ENCODE assay signal across 1 cellular context in the genomic region with DNA sequence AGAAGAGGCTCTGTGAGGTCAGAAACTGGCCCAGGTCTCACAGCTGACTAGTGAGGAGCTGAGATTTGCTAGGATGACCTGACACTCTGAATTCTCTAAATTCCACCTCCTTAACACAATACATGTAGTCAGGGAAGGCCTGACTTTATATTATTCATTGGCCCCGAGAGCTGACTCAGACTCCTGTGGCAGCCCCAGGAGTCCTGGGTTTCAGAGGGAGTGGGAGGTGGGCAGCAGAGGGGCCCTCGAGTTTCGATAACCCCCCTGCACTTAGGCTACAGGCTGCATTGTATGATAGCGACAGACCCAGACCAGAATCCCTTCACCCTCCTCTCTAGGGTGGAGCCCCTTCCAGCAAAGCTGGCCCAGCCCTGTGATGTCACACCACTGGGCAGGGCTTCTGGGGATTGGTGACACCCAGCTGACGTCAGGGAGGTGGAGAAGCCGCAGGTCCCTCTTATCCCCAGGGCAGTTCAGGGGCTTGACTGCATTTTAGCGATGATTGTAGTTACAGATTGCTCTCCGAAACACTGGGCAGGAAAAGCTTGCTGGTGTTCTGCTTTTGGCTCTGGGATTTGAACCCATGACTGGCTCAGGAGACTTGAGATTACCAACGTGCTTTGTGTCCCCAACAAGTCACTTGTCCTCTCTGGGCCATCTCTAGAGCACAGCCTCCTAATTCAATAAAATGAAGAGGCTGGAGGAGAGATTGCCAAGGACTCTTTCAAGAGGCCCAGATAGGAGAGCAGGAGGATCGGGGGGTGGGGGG.
TF ChIP-seq lines count a peak whose summit lies in the region.

No MANE protein-coding gene starts in this region.

TF ChIP-seq in K562, 482 proteins besides CTCF, POLR2A, EP300 and RAD21 (continued from another document and continues in another):
- TF ChIP-seq, protein P1, sequence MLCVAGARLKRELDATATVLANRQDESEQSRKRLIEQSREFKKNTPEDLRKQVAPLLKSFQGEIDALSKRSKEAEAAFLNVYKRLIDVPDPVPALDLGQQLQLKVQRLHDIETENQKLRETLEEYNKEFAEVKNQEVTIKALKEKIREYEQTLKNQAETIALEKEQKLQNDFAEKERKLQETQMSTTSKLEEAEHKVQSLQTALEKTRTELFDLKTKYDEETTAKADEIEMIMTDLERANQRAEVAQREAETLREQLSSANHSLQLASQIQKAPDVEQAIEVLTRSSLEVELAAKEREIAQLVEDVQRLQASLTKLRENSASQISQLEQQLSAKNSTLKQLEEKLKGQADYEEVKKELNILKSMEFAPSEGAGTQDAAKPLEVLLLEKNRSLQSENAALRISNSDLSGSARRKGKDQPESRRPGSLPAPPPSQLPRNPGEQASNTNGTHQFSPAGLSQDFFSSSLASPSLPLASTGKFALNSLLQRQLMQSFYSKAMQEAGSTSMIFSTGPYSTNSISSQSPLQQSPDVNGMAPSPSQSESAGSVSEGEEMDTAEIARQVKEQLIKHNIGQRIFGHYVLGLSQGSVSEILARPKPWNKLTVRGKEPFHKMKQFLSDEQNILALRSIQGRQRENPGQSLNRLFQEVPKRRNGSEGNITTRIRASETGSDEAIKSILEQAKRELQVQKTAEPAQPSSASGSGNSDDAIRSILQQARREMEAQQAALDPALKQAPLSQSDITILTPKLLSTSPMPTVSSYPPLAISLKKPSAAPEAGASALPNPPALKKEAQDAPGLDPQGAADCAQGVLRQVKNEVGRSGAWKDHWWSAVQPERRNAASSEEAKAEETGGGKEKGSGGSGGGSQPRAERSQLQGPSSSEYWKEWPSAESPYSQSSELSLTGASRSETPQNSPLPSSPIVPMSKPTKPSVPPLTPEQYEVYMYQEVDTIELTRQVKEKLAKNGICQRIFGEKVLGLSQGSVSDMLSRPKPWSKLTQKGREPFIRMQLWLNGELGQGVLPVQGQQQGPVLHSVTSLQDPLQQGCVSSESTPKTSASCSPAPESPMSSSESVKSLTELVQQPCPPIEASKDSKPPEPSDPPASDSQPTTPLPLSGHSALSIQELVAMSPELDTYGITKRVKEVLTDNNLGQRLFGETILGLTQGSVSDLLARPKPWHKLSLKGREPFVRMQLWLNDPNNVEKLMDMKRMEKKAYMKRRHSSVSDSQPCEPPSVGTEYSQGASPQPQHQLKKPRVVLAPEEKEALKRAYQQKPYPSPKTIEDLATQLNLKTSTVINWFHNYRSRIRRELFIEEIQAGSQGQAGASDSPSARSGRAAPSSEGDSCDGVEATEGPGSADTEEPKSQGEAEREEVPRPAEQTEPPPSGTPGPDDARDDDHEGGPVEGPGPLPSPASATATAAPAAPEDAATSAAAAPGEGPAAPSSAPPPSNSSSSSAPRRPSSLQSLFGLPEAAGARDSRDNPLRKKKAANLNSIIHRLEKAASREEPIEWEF (CRISPR knock-in tag; IDR thresholded peaks at IDR 0.05): no peak
- TF ChIP-seq CEBPG (CRISPR knock-in tag; IDR thresholded peaks at IDR 0.05) (no peak), CEBPG (tag; conservative IDR thresholded peaks at IDR 0.05 in 1 of 2, IDR thresholded peaks at IDR 0.05 in 1 of 2) (no peak), SIN3A (IDR thresholded peaks at IDR 0.05; ENCODE audit: borderline replicate concordance in 2 of 2, control insufficient read depth in 1 of 2, low read depth in 2 of 2, low read length in 2 of 2) (no peak), KLF1 (tag; IDR thresholded peaks at IDR 0.05) (peak; percentile 67; the same call in 1 of the 2 replicates), HSF4 (CRISPR knock-in tag; IDR thresholded peaks at IDR 0.05; ENCODE audit: borderline replicate concordance) (no peak), ZNF347 (CRISPR knock-in tag; IDR thresholded peaks at IDR 0.05; ENCODE audit: low read depth) (no peak), SIX5 (IDR thresholded peaks at IDR 0.05; ENCODE audit: borderline replicate concordance in 1 of 2, insufficient read depth in 1 of 2, low read depth in 1 of 2, low read length in 2 of 2) (0 out of 4 replicates have a peak, but pooled peaks of 1 of the 2 experiments have one; percentile 5), TBP (optimal IDR thresholded peaks at IDR 0.05; ENCODE audit: low read depth, low read length) (no peak), RBM17 (IDR thresholded peaks at IDR 0.05; ENCODE audit: borderline replicate concordance, low read depth, low read length) (no peak), ELF4 (CRISPR knock-in tag; IDR thresholded peaks at IDR 0.05) (no peak), GATAD2B (IDR thresholded peaks at IDR 0.05; ENCODE audit: borderline replicate concordance) (no peak), RBM14 (IDR thresholded peaks at IDR 0.05; ENCODE audit: borderline replicate concordance, insufficient read depth, low read depth, low read length) (no peak), MEF2A (IDR thresholded peaks at IDR 0.05; ENCODE audit: control insufficient read depth, low read depth, low read length) (no peak), ZFPM2 (CRISPR knock-in tag; IDR thresholded peaks at IDR 0.05) (no peak), BRD4 (IDR thresholded peaks at IDR 0.05) (no peak), CREM (IDR thresholded peaks at IDR 0.05; ENCODE audit: low read depth) (peak; percentile 92), FOSL1 (tag; conservative IDR thresholded peaks at IDR 0.05) (no peak), MED1 (CRISPR knock-in tag; IDR thresholded peaks at IDR 0.05; ENCODE audit: borderline replicate concordance) (no peak), TEAD2 (tag; IDR thresholded peaks at IDR 0.05) (no peak), PCBP1 (IDR thresholded peaks at IDR 0.05; ENCODE audit: low read depth, low read length, poor library complexity, severe bottlenecking) (no peak), ZNF583 (CRISPR knock-in tag; IDR thresholded peaks at IDR 0.05) (no peak), NR3C1 (CRISPR knock-in tag; IDR thresholded peaks at IDR 0.05) (no peak), RBM22 (IDR thresholded peaks at IDR 0.05; ENCODE audit: low read depth, low read length, poor library complexity, severe bottlenecking) (no peak), ZZZ3 (IDR thresholded peaks at IDR 0.05) (no peak), CREB1 (IDR thresholded peaks at IDR 0.05) (peak; percentile 86), CREB1 (CRISPR knock-in tag; IDR thresholded peaks at IDR 0.05) (peak; percentile 90), ZNF12 (CRISPR knock-in tag; IDR thresholded peaks at IDR 0.05) (no peak), HNRNPH1 (optimal IDR thresholded peaks at IDR 0.05; ENCODE audit: low read depth, low read length) (no peak), NFRKB (IDR thresholded peaks at IDR 0.05; ENCODE audit: low read depth) (0 out of 2 replicates have a peak, but pooled peaks have one; percentile 49), SRSF3 (IDR thresholded peaks at IDR 0.05; ENCODE audit: insufficient read depth, low read length) (no peak), ZNF23 (CRISPR knock-in tag; IDR thresholded peaks at IDR 0.05) (no peak), MEF2D (tag; conservative IDR thresholded peaks at IDR 0.05; ENCODE audit: low read depth) (no peak), LEF1 (IDR thresholded peaks at IDR 0.05) (peak; percentile 78; the same call in 1 of the 2 replicates), SMARCA5 (IDR thresholded peaks at IDR 0.05) (peak; percentile 95)
- TF ChIP-seq, protein P2, sequence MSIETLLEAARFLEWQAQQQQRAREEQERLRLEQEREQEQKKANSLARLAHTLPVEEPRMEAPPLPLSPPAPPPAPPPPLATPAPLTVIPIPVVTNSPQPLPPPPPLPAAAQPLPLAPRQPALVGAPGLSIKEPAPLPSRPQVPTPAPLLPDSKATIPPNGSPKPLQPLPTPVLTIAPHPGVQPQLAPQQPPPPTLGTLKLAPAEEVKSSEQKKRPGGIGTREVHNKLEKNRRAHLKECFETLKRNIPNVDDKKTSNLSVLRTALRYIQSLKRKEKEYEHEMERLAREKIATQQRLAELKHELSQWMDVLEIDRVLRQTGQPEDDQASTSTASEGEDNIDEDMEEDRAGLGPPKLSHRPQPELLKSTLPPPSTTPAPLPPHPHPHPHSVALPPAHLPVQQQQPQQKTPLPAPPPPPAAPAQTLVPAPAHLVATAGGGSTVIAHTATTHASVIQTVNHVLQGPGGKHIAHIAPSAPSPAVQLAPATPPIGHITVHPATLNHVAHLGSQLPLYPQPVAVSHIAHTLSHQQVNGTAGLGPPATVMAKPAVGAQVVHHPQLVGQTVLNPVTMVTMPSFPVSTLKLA (conservative IDR thresholded peaks at IDR 0.05): peak in 1 of 2 experiments; percentile 36; a peak in 1 of 4 replicates
- TF ChIP-seq, protein P3, sequence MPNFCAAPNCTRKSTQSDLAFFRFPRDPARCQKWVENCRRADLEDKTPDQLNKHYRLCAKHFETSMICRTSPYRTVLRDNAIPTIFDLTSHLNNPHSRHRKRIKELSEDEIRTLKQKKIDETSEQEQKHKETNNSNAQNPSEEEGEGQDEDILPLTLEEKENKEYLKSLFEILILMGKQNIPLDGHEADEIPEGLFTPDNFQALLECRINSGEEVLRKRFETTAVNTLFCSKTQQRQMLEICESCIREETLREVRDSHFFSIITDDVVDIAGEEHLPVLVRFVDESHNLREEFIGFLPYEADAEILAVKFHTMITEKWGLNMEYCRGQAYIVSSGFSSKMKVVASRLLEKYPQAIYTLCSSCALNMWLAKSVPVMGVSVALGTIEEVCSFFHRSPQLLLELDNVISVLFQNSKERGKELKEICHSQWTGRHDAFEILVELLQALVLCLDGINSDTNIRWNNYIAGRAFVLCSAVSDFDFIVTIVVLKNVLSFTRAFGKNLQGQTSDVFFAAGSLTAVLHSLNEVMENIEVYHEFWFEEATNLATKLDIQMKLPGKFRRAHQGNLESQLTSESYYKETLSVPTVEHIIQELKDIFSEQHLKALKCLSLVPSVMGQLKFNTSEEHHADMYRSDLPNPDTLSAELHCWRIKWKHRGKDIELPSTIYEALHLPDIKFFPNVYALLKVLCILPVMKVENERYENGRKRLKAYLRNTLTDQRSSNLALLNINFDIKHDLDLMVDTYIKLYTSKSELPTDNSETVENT (CRISPR knock-in tag; IDR thresholded peaks at IDR 0.05): no peak
- TF ChIP-seq, protein P4, sequence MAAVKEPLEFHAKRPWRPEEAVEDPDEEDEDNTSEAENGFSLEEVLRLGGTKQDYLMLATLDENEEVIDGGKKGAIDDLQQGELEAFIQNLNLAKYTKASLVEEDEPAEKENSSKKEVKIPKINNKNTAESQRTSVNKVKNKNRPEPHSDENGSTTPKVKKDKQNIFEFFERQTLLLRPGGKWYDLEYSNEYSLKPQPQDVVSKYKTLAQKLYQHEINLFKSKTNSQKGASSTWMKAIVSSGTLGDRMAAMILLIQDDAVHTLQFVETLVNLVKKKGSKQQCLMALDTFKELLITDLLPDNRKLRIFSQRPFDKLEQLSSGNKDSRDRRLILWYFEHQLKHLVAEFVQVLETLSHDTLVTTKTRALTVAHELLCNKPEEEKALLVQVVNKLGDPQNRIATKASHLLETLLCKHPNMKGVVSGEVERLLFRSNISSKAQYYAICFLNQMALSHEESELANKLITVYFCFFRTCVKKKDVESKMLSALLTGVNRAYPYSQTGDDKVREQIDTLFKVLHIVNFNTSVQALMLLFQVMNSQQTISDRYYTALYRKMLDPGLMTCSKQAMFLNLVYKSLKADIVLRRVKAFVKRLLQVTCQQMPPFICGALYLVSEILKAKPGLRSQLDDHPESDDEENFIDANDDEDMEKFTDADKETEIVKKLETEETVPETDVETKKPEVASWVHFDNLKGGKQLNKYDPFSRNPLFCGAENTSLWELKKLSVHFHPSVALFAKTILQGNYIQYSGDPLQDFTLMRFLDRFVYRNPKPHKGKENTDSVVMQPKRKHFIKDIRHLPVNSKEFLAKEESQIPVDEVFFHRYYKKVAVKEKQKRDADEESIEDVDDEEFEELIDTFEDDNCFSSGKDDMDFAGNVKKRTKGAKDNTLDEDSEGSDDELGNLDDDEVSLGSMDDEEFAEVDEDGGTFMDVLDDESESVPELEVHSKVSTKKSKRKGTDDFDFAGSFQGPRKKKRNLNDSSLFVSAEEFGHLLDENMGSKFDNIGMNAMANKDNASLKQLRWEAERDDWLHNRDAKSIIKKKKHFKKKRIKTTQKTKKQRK (IDR thresholded peaks at IDR 0.05; ENCODE audit: borderline replicate concordance, low read depth, low read length): no peak
- TF ChIP-seq, protein P5, sequence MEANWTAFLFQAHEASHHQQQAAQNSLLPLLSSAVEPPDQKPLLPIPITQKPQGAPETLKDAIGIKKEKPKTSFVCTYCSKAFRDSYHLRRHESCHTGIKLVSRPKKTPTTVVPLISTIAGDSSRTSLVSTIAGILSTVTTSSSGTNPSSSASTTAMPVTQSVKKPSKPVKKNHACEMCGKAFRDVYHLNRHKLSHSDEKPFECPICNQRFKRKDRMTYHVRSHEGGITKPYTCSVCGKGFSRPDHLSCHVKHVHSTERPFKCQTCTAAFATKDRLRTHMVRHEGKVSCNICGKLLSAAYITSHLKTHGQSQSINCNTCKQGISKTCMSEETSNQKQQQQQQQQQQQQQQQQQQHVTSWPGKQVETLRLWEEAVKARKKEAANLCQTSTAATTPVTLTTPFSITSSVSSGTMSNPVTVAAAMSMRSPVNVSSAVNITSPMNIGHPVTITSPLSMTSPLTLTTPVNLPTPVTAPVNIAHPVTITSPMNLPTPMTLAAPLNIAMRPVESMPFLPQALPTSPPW (CRISPR knock-in tag; IDR thresholded peaks at IDR 0.05): no peak
- TF ChIP-seq, protein P6, sequence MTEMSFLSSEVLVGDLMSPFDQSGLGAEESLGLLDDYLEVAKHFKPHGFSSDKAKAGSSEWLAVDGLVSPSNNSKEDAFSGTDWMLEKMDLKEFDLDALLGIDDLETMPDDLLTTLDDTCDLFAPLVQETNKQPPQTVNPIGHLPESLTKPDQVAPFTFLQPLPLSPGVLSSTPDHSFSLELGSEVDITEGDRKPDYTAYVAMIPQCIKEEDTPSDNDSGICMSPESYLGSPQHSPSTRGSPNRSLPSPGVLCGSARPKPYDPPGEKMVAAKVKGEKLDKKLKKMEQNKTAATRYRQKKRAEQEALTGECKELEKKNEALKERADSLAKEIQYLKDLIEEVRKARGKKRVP (CRISPR knock-in tag; IDR thresholded peaks at IDR 0.05): no peak
- TF ChIP-seq, protein P7, sequence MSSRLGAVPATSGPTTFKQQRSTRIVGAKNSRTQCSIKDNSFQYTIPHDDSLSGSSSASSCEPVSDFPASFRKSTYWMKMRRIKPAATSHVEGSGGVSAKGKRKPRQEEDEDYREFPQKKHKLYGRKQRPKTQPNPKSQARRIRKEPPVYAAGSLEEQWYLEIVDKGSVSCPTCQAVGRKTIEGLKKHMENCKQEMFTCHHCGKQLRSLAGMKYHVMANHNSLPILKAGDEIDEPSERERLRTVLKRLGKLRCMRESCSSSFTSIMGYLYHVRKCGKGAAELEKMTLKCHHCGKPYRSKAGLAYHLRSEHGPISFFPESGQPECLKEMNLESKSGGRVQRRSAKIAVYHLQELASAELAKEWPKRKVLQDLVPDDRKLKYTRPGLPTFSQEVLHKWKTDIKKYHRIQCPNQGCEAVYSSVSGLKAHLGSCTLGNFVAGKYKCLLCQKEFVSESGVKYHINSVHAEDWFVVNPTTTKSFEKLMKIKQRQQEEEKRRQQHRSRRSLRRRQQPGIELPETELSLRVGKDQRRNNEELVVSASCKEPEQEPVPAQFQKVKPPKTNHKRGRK (tag; IDR thresholded peaks at IDR 0.05): no peak
- TF ChIP-seq, protein P8, sequence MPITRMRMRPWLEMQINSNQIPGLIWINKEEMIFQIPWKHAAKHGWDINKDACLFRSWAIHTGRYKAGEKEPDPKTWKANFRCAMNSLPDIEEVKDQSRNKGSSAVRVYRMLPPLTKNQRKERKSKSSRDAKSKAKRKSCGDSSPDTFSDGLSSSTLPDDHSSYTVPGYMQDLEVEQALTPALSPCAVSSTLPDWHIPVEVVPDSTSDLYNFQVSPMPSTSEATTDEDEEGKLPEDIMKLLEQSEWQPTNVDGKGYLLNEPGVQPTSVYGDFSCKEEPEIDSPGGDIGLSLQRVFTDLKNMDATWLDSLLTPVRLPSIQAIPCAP (CRISPR knock-in tag; IDR thresholded peaks at IDR 0.05; ENCODE audit: borderline replicate concordance): no peak
- TF ChIP-seq, protein P9, sequence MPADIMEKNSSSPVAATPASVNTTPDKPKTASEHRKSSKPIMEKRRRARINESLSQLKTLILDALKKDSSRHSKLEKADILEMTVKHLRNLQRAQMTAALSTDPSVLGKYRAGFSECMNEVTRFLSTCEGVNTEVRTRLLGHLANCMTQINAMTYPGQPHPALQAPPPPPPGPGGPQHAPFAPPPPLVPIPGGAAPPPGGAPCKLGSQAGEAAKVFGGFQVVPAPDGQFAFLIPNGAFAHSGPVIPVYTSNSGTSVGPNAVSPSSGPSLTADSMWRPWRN (IDR thresholded peaks at IDR 0.05; ENCODE audit: low read depth): no peak
